Comparison of ENCODE assay signal across 17 cellular contexts in the genomic region with DNA sequence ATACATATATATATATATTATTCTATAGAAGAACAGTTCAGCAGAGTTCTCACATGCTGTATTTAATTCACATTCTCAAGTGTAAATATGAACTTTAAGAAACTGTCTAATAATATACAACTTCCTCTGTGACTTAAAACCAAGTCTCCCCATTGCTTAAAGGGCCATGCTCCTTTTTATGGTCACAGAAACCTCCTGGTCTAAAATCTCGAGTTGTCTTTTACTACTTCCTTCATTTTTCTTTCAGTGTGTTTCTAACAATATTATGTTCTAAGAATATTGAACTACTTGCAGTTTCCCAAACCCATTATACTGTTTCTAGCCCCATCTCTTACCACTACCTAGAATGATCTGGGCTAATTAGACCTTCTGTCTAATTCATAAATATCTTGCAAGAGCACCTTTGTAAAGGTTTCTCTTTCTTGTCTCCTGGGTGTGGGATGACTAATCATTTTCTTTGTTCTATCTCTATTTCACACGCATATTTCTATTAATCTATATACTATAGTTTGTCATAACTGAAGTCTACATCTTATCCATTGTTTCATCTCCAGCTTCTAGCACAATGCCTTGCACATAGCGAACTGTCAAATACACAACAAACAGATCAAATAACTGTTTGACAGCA. TPM values are rescaled to one million over a fixed set of nuclear protein-coding genes. Genes with fewer than 3 reads are reported as not detected.
DNase-seq lines count a peak whose midpoint lies in the region; ATAC-seq and TF ChIP-seq lines count a peak whose summit lies in the region.
"Had no signal": no experiment of that assay in that cellular context is flagged by ENCODE, and none has a peak within 500 bp of the region (broad histone marks: within the 10 kb centered on the region; RNA-seq: fewer than 3 reads in every experiment).

No MANE protein-coding gene starts in this region.

- peak overlapping the region; percentile 47; the same call in 1 of the 2 replicates for H2AFZ ChIP-seq in OCI-LY3 (ENCODE audit: low read depth, low read length)

- DNase-seq in Right ventricle myocardium superior (no peak), A172 (ENCODE audit: low spot score) (no peak)
- DNase-seq in stimulated activated CD4-positive, alpha-beta T cell treated with anti-CD3 and anti-CD28 coated beads, Interleukin-1b, Interleukin-23, amount 100 ng/mL, for 48 hours = no peak
- DNase-seq: activated CD8-positive, alpha-beta memory T cell treated with anti-CD3 and anti-CD28 coated beads, Interleukin-2, amount 50 U/mL, for 4 hours; central memory CD4-positive, alpha-beta T cell; EL; endodermal cell; foreskin keratinocyte; stimulated activated naive CD8-positive, alpha-beta T cell treated with anti-CD3 and anti-CD28 coated beads, Interleukin-15, amount 100 ng/mL, for 72 hours had no signal

- H3K4me2 ChIP-seq in OCI-LY3 (ENCODE audit: low read length) = peak overlapping the region; percentile 30; the same call in 1 of the 2 replicates

- intact Hi-C loops in Right ventricle myocardium superior (cut with DNase I) = no loop called here

- TF ChIP-seq CTCF in OCI-LY3 (IDR thresholded peaks at IDR 0.05; ENCODE audit: low read depth, low read length) = no peak

- no peaks in the 10 kb centered on the region for H3K9me3 ChIP-seq in OCI-LY3 (ENCODE audit: insufficient read depth, low read length)
- H3K9me3 ChIP-seq: neutrophil had no signal

- no peak overlapping the region for H3K27ac ChIP-seq in OCI-LY3 (ENCODE audit: low read length)
- H3K27ac ChIP-seq: C4-2B, foreskin keratinocyte, neutrophil had no signal

- peak; percentile 73 for ATAC-seq in GM18870 (IDR thresholded peaks at IDR 0.05; ENCODE audit: unreplicated experiment)
- peak; percentile 80 for ATAC-seq in GM21528 (IDR thresholded peaks at IDR 0.05; ENCODE audit: low FRiP score, unreplicated experiment)
- peak; percentile 74 for ATAC-seq in HG03135 (IDR thresholded peaks at IDR 0.05; ENCODE audit: unreplicated experiment)
- no peak for ATAC-seq in Right ventricle myocardium superior (ENCODE audit: poor library complexity)
- ATAC-seq: foreskin keratinocyte; HCT116; stimulated activated naive CD8-positive, alpha-beta T cell treated with anti-CD3 and anti-CD28 coated beads, Interleukin-15, amount 100 ng/mL, for 72 hours had no signal

- H3K27me3 ChIP-seq in OCI-LY3 (ENCODE audit: low read depth, low read length) = no peaks in the 10 kb centered on the region
- H3K27me3 ChIP-seq: foreskin keratinocyte, neutrophil had no signal

- no peak overlapping the region for H3K9ac ChIP-seq in OCI-LY3 (ENCODE audit: low read length)

- peaks cover 7% of the 10 kb centered on the region for H3K4me1 ChIP-seq in OCI-LY3 (ENCODE audit: low read length)
- H3K4me1 ChIP-seq: foreskin keratinocyte had no signal

- no peaks in the 10 kb centered on the region for H3K79me2 ChIP-seq in OCI-LY3 (ENCODE audit: low read length)

- no peaks in the 10 kb centered on the region for H4K20me1 ChIP-seq in OCI-LY3 (ENCODE audit: insufficient read depth, low read length)

- H3K36me3 ChIP-seq in OCI-LY3 (replicated peaks; ENCODE audit: low read depth, low read length) = no peaks in the 10 kb centered on the region
- H3K36me3 ChIP-seq: neutrophil had no signal

- H3K4me3 ChIP-seq in OCI-LY3 (ENCODE audit: low read length) = no peak overlapping the region; the same call in 1 of the 2 replicates

RNA-seq across cellular contexts. Expression of a gene that starts 48.8 kb away (rescaled TPM):
- 11.5 TPM for total RNA-seq in Right ventricle myocardium superior
- total RNA-seq in A172 (2014; rRNA removed; shearing (Covaris generic)) = 0.09 and 0.79 TPM in 2 replicates
- total RNA-seq: foreskin keratinocyte, HT-29 had no signal
